In the genomic region with DNA sequence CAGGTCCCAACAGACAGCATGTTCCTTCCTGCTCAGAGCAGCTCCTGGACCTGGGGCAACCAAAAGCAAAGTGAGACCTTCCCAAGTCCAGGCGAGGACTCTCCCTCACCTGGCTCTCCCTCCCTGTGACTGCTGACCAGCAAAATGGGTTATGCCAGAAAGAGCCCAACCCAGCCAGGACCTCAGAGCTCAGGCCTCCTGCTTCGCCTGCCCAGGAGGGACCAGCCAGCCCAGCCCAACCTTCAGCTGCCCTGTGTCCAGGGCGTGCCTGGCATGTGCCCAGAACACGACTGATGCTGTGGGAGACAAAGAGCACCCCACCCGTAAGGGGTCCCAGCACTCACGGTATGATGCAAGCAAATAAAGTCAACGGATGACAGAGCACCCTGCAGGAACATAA, we compare ENCODE assay signal across 31 cellular contexts.
"Had no signal": no experiment of that assay in that cellular context is flagged by ENCODE, and none has a peak within 500 bp of the region (broad histone marks: within the 10 kb centered on the region; RNA-seq: fewer than 3 reads in every experiment).

No MANE protein-coding gene starts in this region.

- H3K9me3 ChIP-seq: colonic mucosa, esophagus muscularis mucosa, gastrocnemius medialis had no signal

- H3K4me3 ChIP-seq: cardiac muscle cell, colonic mucosa, dorsolateral prefrontal cortex, esophagus muscularis mucosa, gastrocnemius medialis had no signal

- H3K36me3 ChIP-seq: cardiac muscle cell, colonic mucosa, esophagus muscularis mucosa, gastrocnemius medialis had no signal

- FAIRE-seq: astrocyte, TTC549 had no signal

- DNase-seq: activated CD4-positive, alpha-beta memory T cell treated with anti-CD3 and anti-CD28 coated beads, Interleukin-2, amount 10 ng/mL, durations not matched to agents 7 days and 5 days; activated CD4-positive, alpha-beta T cell treated with anti-CD3 and anti-CD28 coated beads for 1 hour; activated CD4-positive, alpha-beta T cell treated with anti-CD3 and anti-CD28 coated beads for 4 hours; activated CD4-positive, alpha-beta T cell treated with anti-CD3 and anti-CD28 coated beads, Interleukin-2, amount 10 ng/mL, durations not matched to agents 7 days and 5 days; activated CD4-positive, alpha-beta T cell treated with anti-CD3 and anti-CD28 coated beads, Interleukin-2, amount 50 U/mL, for 4 hours; activated CD8-positive, alpha-beta memory T cell treated with anti-CD3 and anti-CD28 coated beads, Interleukin-2, amount 50 U/mL, for 48 hours; activated effector memory CD4-positive, alpha-beta T cell treated with Interleukin-2 at 50 U/mL for 16 hours; activated gamma-delta T cell treated with Interleukin-2 at 50 U/mL for 16 hours; activated naive CD4-positive, alpha-beta T cell treated with anti-CD3 and anti-CD28 coated beads, Interleukin-2, amount 50 U/mL, for 16 hours; activated naive CD4-positive, alpha-beta T cell treated with Interleukin-2 at 50 U/mL for 16 hours; activated T-cell treated with anti-CD3 and anti-CD28 coated beads for 4 hours; activated T-cell treated with anti-CD3 and anti-CD28 coated beads, Interleukin-2, amount 50 U/mL, for 24 hours; activated T-cell treated with anti-CD3 and anti-CD28 coated beads, Interleukin-2, amount 50 U/mL, for 72 hours; amniotic stem cell; anterior cingulate cortex; central memory CD4-positive, alpha-beta T cell; cerebellar nuclear complex; colonic mucosa; dorsolateral prefrontal cortex; effector CD4-positive, alpha-beta T cell; effector memory CD8-positive, alpha-beta T cell; erythroblast; foreskin keratinocyte; gastrocnemius medialis; glutamatergic neuron; T-helper 2 cell had no signal

- H3K27ac ChIP-seq: cardiac muscle cell, colonic mucosa, dorsolateral prefrontal cortex, esophagus muscularis mucosa, foreskin keratinocyte, gastrocnemius medialis, VCaP had no signal

- H3K27me3 ChIP-seq: cardiac muscle cell, colonic mucosa, foreskin keratinocyte, gastrocnemius medialis had no signal

- H3K4me1 ChIP-seq: colonic mucosa, esophagus muscularis mucosa, foreskin keratinocyte, gastrocnemius medialis had no signal
